ENCODE assay signal across 1 cellular context in the genomic region with DNA sequence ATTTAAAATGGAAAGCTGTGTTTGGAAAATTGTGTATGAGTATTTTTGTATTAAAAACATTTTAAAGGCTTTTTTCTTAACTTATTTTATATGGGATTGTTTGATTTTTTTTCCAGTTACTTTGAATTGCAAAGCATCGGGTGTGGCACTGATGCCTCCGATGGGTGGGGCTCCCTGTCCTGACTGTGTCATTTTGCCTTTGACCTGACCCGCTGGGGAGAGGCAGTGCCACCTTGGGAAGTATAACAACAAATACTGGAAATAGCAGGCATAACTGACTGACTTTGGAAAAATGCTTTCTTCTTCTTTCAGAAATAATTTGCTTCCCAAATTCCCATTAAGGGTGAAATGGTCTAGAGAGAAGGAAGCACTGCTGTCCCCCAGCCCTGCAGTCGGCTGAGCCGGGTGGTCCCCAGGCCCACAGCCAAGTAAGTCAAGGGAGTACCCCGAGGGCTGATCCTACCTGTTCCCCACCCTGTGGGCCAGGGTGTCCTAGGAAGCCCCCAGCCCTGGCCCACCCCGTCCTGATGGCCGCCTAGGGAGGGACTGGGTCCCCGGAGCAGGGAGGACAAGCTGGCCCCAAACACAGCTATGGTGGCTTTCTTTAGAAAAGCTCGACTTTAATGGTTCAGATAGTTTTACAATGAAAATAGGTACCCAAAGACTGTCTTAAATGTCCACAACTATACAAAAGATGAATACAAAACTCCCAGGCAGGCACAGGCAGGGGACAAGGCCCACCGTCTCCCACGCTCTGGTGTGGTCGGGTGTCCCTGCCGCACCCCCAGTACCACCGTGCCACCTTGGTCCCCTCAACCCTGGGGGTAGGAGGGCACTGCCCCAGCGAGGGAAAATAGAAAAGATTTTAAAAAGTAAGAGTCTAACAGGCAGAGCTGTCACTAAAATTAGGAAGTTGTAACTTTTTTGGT.
TF ChIP-seq lines count a peak whose summit lies in the region.

No MANE protein-coding gene starts in this region.

TF ChIP-seq in K562, 482 proteins besides CTCF, POLR2A, EP300 and RAD21:
- TF ChIP-seq POLR2G (IDR thresholded peaks at IDR 0.05; ENCODE audit: low read depth, low read length), result peak; percentile 51
- TF ChIP-seq GATA2 (CRISPR knock-in tag; IDR thresholded peaks at IDR 0.05), result no peak
- no peak for TF ChIP-seq ZKSCAN8 (CRISPR knock-in tag; IDR thresholded peaks at IDR 0.05)
- no peak for TF ChIP-seq ZNF764 (CRISPR knock-in tag; IDR thresholded peaks at IDR 0.05; ENCODE audit: low read depth)
- no peak for TF ChIP-seq NR4A1 (CRISPR knock-in tag; IDR thresholded peaks at IDR 0.05)
- TF ChIP-seq NR4A1 (tag; IDR thresholded peaks at IDR 0.05), result no peak
- no peak for TF ChIP-seq MAFG (tag; conservative IDR thresholded peaks at IDR 0.05)
- TF ChIP-seq, protein P1, sequence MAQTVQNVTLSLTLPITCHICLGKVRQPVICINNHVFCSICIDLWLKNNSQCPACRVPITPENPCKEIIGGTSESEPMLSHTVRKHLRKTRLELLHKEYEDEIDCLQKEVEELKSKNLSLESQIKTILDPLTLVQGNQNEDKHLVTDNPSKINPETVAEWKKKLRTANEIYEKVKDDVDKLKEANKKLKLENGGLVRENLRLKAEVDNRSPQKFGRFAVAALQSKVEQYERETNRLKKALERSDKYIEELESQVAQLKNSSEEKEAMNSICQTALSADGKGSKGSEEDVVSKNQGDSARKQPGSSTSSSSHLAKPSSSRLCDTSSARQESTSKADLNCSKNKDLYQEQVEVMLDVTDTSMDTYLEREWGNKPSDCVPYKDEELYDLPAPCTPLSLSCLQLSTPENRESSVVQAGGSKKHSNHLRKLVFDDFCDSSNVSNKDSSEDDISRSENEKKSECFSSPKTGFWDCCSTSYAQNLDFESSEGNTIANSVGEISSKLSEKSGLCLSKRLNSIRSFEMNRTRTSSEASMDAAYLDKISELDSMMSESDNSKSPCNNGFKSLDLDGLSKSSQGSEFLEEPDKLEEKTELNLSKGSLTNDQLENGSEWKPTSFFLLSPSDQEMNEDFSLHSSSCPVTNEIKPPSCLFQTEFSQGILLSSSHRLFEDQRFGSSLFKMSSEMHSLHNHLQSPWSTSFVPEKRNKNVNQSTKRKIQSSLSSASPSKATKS (CRISPR knock-in tag; IDR thresholded peaks at IDR 0.05), result no peak
- 0 out of 2 replicates have a peak, but pooled peaks have one; percentile 18 for TF ChIP-seq ZBTB7A (IDR thresholded peaks at IDR 0.05; ENCODE audit: borderline replicate concordance, control insufficient read depth, low read depth, low read length)
- no peak for TF ChIP-seq PTRF (tag; IDR thresholded peaks at IDR 0.05)
